1 cellular context compared by ENCODE assay signal in genomic region chr12:125079084-125079483, GRCh38.
TF ChIP-seq lines count a peak whose summit lies in the region.

No MANE protein-coding gene starts in this region.

TF ChIP-seq in K562, 482 proteins besides CTCF, POLR2A, EP300 and RAD21 (continued from another document):
- TF ChIP-seq ZNF507 (tag; conservative IDR thresholded peaks at IDR 0.05): no peak
